ENCODE assay signal across 8 cellular contexts in genomic region chr17:1830288-1830687, GRCh38. TPM values are rescaled to one million over a fixed set of nuclear protein-coding genes. Genes with fewer than 3 reads are reported as not detected.
A peak's percentile ranks its signal among the peaks of the same experiment; 100 is the strongest.
DNase-seq lines count a peak whose midpoint lies in the region; ATAC-seq and TF ChIP-seq lines count a peak whose summit lies in the region.

No MANE protein-coding gene starts in this region.

- no peak for TF ChIP-seq POLR2A in prostate gland (IDR thresholded peaks at IDR 0.05)

- ATAC-seq in DND-41 (ENCODE audit: insufficient read depth, low read depth) (peak; percentile 20; the same call in 2 of the 3 replicates), GM19328 (IDR thresholded peaks at IDR 0.05; ENCODE audit: unreplicated experiment) (no peak), HG03045 (IDR thresholded peaks at IDR 0.05; ENCODE audit: unreplicated experiment) (no peak)

- 0% methylated on average over 11 of the region's 11 CpGs for WGBS in prostate gland

- H3K4me3 ChIP-seq in DND-41 (ENCODE audit: low read depth in 1 of 2, low read length in 2 of 2) (peak overlapping the region; percentile 66 to 88), foreskin fibroblast (ENCODE audit: low read depth in 1 of 2, low read length in 2 of 2) (peak overlapping the region; percentile 87 to 90), prostate gland (peak overlapping the region; percentile 78 to 93)

- DNase-seq in DND-41 (peak; percentile 53), foreskin fibroblast (peak in 1 of 2 donors; percentile 8), prostate gland (ENCODE audit: low spot score) (peak; percentile 9), NCI-H446 (lab: John Stamatoyannopoulos, UW) (no peak)
- peak; percentile 24 to 46 for DNase-seq in activated CD4-positive, alpha-beta T cell treated with anti-CD3 and anti-CD28 coated beads, Interleukin-2, amount 50 U/mL, for 48 hours

- H3K9me3 ChIP-seq in DND-41 (ENCODE audit: insufficient read depth, low read length, severe bottlenecking), result no peaks in the 10 kb centered on the region
- no peaks in the 10 kb centered on the region for H3K9me3 ChIP-seq in prostate gland

- peak overlapping the region; percentile 85 to 95 (median 92) for H3K27ac Mint-ChIP-seq in IgD-negative memory B cell

- no peaks in the 10 kb centered on the region for H3K9me3 Mint-ChIP-seq in IgD-negative memory B cell

- peak overlapping the region; percentile 81 for H3K4me2 ChIP-seq in DND-41 (ENCODE audit: insufficient read depth, low read length)

- peak overlapping the region; percentile 91 to 97 (median 96) for H3K4me3 Mint-ChIP-seq in IgD-negative memory B cell

- no peaks in the 10 kb centered on the region for H3K27me3 Mint-ChIP-seq in IgD-negative memory B cell

- peak overlapping the region; percentile 77 for H3K9ac ChIP-seq in DND-41 (ENCODE audit: low read depth, low read length)

- H3K27ac ChIP-seq in DND-41 (ENCODE audit: low read length), result peak overlapping the region; percentile 90
- peak overlapping the region; percentile 86 to 90 for H3K27ac ChIP-seq in prostate gland

- H3K4me1 Mint-ChIP-seq in IgD-negative memory B cell, result peaks cover 27 to 37% (median 35%) of the 10 kb centered on the region in 3 donors

- H3K79me2 ChIP-seq in DND-41 (ENCODE audit: insufficient read depth, low read length), result peaks cover 82% of the 10 kb centered on the region

- H3K27me3 ChIP-seq in DND-41 (ENCODE audit: insufficient read depth, low read length, poor library complexity), result no peaks in the 10 kb centered on the region
- no peaks in the 10 kb centered on the region for H3K27me3 ChIP-seq in prostate gland (replicated peaks; ENCODE audit: insufficient read depth)

- H3K4me1 ChIP-seq in DND-41 (ENCODE audit: insufficient read depth, low read length), result peaks cover 54% of the 10 kb centered on the region
- H3K4me1 ChIP-seq in prostate gland (replicated peaks), result peaks cover 4% of the 10 kb centered on the region

- TF ChIP-seq CTCF in DND-41 (IDR thresholded peaks at IDR 0.05; ENCODE audit: borderline replicate concordance, extremely low read depth, low read length, poor library complexity, severe bottlenecking) (no peak), foreskin fibroblast (IDR thresholded peaks at IDR 0.05; ENCODE audit: low read depth, low read length) (no peak), prostate gland (IDR thresholded peaks at IDR 0.05) (no peak)

- intact Hi-C loops in prostate gland (cut with DNase I), result no loop called here

- H4K20me1 ChIP-seq in DND-41 (ENCODE audit: insufficient read depth, low read length), result peaks cover 17% of the 10 kb centered on the region; the same call in 1 of the 2 replicates

- peak overlapping the region; percentile 96 for H2AFZ ChIP-seq in DND-41 (ENCODE audit: low read depth, low read length)

- H3K36me3 ChIP-seq in DND-41 (ENCODE audit: insufficient read depth, low read length), result peaks cover 44% of the 10 kb centered on the region
- no peaks in the 10 kb centered on the region for H3K36me3 ChIP-seq in prostate gland

- peaks cover 5% of the 10 kb centered on the region for H3K36me3 Mint-ChIP-seq in IgD-negative memory B cell

RNA-seq across cellular contexts. Expression of gene RPA1, which starts 0.5 kb away (rescaled TPM):
- polyA plus RNA-seq in IgD-negative memory B cell, result 57.7 TPM
- total RNA-seq in prostate gland, result 10 to 100 TPM; 33.0 to 34.0 TPM

RNA-seq across cellular contexts. Expression of gene SMYD4, which starts 0.6 kb away (rescaled TPM):
- 12.7 TPM for polyA plus RNA-seq in IgD-negative memory B cell
- 10 to 100 TPM; 13.6 to 14.7 TPM for total RNA-seq in prostate gland

Comparison
In these comparisons a context has a peak if more than half of its experiments do, and no peak if none do; other contexts are left out.
1. DNase-seq: peak in DND-41 (single experiment), activated CD4-positive, alpha-beta T cell treated with anti-CD3 and anti-CD28 coated beads, Interleukin-2, amount 50 U/mL, for 48 hours (2 of 2) and prostate gland (single experiment); none in NCI-H446 (0 of 2).
2. Peak in every context shown above with its lines, with median percentiles within 50 percentile points of each other: H3K4me3 ChIP-seq.